In the genomic region with DNA sequence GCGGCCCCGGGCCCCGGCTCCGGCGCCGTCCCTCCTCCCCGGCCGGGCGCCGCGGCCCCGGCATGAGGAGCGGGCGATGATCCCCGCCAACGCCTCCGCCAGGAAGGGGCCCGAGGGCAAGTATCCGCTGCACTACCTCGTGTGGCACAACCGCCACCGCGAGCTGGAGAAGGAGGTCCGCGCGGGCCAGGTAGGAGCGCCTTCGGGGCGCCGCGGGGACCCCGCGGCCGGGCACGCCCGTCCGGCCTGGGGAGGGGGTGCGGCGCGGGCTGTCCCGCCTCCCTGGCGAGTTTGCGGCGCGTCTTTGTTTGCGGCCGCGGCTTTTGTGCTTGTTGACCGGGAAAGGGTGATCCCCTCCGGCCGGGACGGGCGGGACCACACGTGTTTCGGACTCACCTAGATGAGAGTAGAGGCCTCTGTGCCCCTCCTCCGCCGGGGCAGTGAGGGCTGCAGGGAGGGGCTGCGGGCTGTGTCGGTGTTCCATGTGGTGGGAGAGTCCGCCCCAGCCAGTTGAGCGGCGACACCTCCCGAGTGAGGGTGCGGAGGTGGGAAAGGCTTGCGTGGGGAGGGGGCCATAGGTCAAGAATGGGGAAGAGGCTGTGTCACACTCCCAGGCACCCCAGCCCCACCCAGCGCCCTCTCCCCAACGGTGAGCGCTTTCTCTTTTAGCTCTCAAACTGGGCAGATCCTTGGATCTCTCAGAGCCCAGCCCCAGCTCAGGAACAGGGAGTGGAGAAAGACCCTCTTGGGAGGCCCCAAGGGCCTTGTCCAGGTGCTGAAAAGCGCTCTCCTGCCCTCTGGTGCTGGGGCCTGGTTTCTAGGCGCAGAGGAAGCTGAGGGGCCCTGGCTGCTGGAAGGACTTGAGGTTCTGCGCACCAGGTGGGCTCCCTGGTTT, we compare ENCODE assay signal across 6 cellular contexts. TPM values are rescaled to one million over a fixed set of nuclear protein-coding genes. Genes with fewer than 3 reads are reported as not detected.
DNase-seq lines count a peak whose midpoint lies in the region; TF ChIP-seq lines count a peak whose summit lies in the region.

No MANE protein-coding gene starts in this region.

- peak overlapping the region; percentile 72 for H3K9ac ChIP-seq in adipocyte (ENCODE audit: low read length)
- H3K9ac ChIP-seq in mucosa of rectum (ENCODE audit: low read depth in 1 of 2, low read length in 2 of 2) = peak overlapping the region in 1 of 2 donors; percentile 65

- H3K9me3 Mint-ChIP-seq in IgD-negative memory B cell = no peaks in the 10 kb centered on the region

- H3K9me3 ChIP-seq in adipocyte (ENCODE audit: control insufficient read depth, low read length) (no peaks in the 10 kb centered on the region), mucosa of rectum (ENCODE audit: control insufficient read depth in 2 of 2, low read length in 2 of 2) (no peaks in the 10 kb centered on the region)

- no peaks in the 10 kb centered on the region for H3K27me3 ChIP-seq in adipocyte (replicated peaks; ENCODE audit: control insufficient read depth, insufficient read depth, low read length)
- H3K27me3 ChIP-seq in mucosa of rectum (ENCODE audit: control insufficient read depth in 2 of 2, insufficient read depth in 2 of 2, low read length in 2 of 2) = no peaks in the 10 kb centered on the region

- peak overlapping the region; percentile 71 to 91 (median 89) for H3K4me3 Mint-ChIP-seq in IgD-negative memory B cell

- TF ChIP-seq CTCF in AG10803 (conservative IDR thresholded peaks at IDR 0.05; ENCODE audit: low read length) = peak; percentile 24

- peaks cover 8 to 25% (median 19%) of the 10 kb centered on the region in 3 donors for H3K4me1 Mint-ChIP-seq in IgD-negative memory B cell

- H3K27ac Mint-ChIP-seq in IgD-negative memory B cell = peak overlapping the region in 1 of 3 donors; percentile 64

- no peaks in the 10 kb centered on the region for H3K36me3 Mint-ChIP-seq in IgD-negative memory B cell

- H3K4me1 ChIP-seq in adipocyte (ENCODE audit: control insufficient read depth, insufficient read depth, low read length) = peaks cover 66% of the 10 kb centered on the region
- peaks cover 31 to 35% of the 10 kb centered on the region in 2 donors for H3K4me1 ChIP-seq in mucosa of rectum (ENCODE audit: control insufficient read depth in 2 of 2, insufficient read depth in 2 of 2, low read length in 2 of 2)

- no peak overlapping the region for H3K27ac ChIP-seq in mucosa of rectum (ENCODE audit: low read depth in 2 of 2, low read length in 2 of 2)

- peak overlapping the region; percentile 56 for H3K4me3 ChIP-seq in AG10803 (ENCODE audit: low read length)
- peak overlapping the region; percentile 80 for H3K4me3 ChIP-seq in adipocyte (ENCODE audit: low read length)
- peak overlapping the region; percentile 44 to 54 for H3K4me3 ChIP-seq in mucosa of rectum (ENCODE audit: low read length in 2 of 2)

- no peak for DNase-seq in AG10803 (ENCODE audit: low read depth)
- peak; percentile 60 for DNase-seq in adipocyte (ENCODE audit: low read depth)
- DNase-seq in midbrain (lab: John Stamatoyannopoulos, UW) = no peak
- no peak for DNase-seq in Ammon's horn (ENCODE audit: low spot score)

- H3K36me3 ChIP-seq in adipocyte (ENCODE audit: control insufficient read depth, insufficient read depth, low read length, severe bottlenecking) (no peaks in the 10 kb centered on the region), mucosa of rectum (ENCODE audit: control insufficient read depth in 2 of 2, insufficient read depth in 2 of 2, low read length in 2 of 2) (no peaks in the 10 kb centered on the region)

- H3K27me3 Mint-ChIP-seq in IgD-negative memory B cell = no peaks in the 10 kb centered on the region

RNA-seq across cellular contexts. Expression of gene ANKRD13B, which starts 0.9 kb away (rescaled TPM):
- polyA plus RNA-seq in IgD-negative memory B cell = not detected

RNA-seq across cellular contexts. Expression of gene GIT1, which starts 4.3 kb away (rescaled TPM):
- 8.6 TPM for polyA plus RNA-seq in IgD-negative memory B cell

RNA-seq across cellular contexts. Expression of gene TP53I13, which starts 25.3 kb away (rescaled TPM):
- 29.4 TPM for polyA plus RNA-seq in IgD-negative memory B cell

RNA-seq across cellular contexts. Expression of gene ABHD15, which starts 27.0 kb away (rescaled TPM):
- polyA plus RNA-seq in IgD-negative memory B cell = 11.7 TPM

RNA-seq across cellular contexts. Expression of gene CORO6, which starts 28.9 kb away (rescaled TPM):
- not detected for polyA plus RNA-seq in IgD-negative memory B cell
